Comparison of ENCODE assay signal across 13 cellular contexts in the genomic region with DNA sequence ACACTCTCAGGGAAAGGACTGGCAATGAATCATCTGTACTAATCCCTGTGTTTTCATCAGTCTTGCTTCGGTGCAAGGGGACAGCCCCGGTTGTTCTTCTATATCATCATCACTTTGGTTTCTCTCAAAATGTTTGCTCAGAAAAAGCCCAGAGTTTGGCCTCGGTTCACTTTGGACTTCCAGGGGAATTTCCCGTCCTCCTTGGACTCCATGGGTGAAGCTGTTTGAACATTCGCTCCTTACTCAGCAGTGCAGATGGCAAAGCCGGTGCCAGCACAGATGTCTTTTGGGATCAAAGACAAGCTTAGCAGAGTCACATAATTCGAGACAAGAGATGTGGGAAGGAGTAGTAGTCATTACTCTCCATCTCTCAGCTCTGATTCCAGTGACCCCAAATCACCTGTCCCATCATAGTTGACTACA.
A peak's percentile ranks its signal among the peaks of the same experiment; 100 is the strongest.
DNase-seq lines count a peak whose midpoint lies in the region; ATAC-seq and TF ChIP-seq lines count a peak whose summit lies in the region.
"Had no signal": no experiment of that assay in that cellular context is flagged by ENCODE, and none has a peak within 500 bp of the region (broad histone marks: within the 10 kb centered on the region; RNA-seq: fewer than 3 reads in every experiment).

No MANE protein-coding gene starts in this region.

- no peak for TF ChIP-seq CTCF in vagina (IDR thresholded peaks at IDR 0.05)

- no peaks in the 10 kb centered on the region for H3K36me3 ChIP-seq in vagina
- H3K36me3 ChIP-seq: BLaER1, ovary had no signal

- H3K4me1 ChIP-seq in vagina = no peaks in the 10 kb centered on the region
- H3K4me1 ChIP-seq: BLaER1 had no signal

- H3K27me3 ChIP-seq in vagina = no peaks in the 10 kb centered on the region
- H3K27me3 ChIP-seq: BLaER1, ovary had no signal

- H3K9me3 ChIP-seq in vagina = no peaks in the 10 kb centered on the region
- H3K9me3 ChIP-seq: BLaER1, ovary had no signal

- H3K4me3 Mint-ChIP-seq in activated naive CD4-positive, alpha-beta T cell treated with anti-CD3 and anti-CD28 coated beads, Interleukin-2, amount 10 ng/mL, durations not matched to agents 7 days and 5 days = no peak overlapping the region
- no peak overlapping the region for H3K4me3 Mint-ChIP-seq in stimulated activated memory B cell treated with anti-CD40 and anti-IgM and Interleukin-4, amounts not matched to agents 10 μg/mL and 1 μg/mL and 100 μg/mL, for 72 hours

- no peak overlapping the region for H3K4me3 ChIP-seq in vagina
- H3K4me3 ChIP-seq: BLaER1, lung, ovary had no signal

- peak in 1 of 2 donors; percentile 65 for DNase-seq in activated naive CD4-positive, alpha-beta T cell treated with anti-CD3 and anti-CD28 coated beads, Interleukin-2, amount 50 U/mL, for 72 hours (ENCODE audit: low spot score in 2 of 2)
- no peak for DNase-seq in activated naive CD4-positive, alpha-beta T cell treated with anti-CD3 and anti-CD28 coated beads, Interleukin-2, amount 10 ng/mL, durations not matched to agents 7 days and 5 days
- DNase-seq in LHCN-M2 (ENCODE audit: low read depth) (peak; percentile 13), amniotic epithelial cell (ENCODE audit: low read depth) (peak; percentile 43), NCI-H2029 treated with DMSO at 0.1 percent for 48 hours (lab: John Stamatoyannopoulos, UW) (no peak), vagina (ENCODE audit: extremely low spot score in 2 of 2) (no peak), germinal center (ENCODE audit: low spot score) (no peak)
- DNase-seq: NCI-H1105 treated with DMSO at 0.1 percent for 48 hours, NCI-H510A treated with DMSO at 0.1 percent for 48 hours, ovary had no signal

- peaks cover 0 to 7% of the 10 kb centered on the region in 2 donors for H3K36me3 Mint-ChIP-seq in activated naive CD4-positive, alpha-beta T cell treated with anti-CD3 and anti-CD28 coated beads, Interleukin-2, amount 50 U/mL, for 72 hours
- H3K36me3 Mint-ChIP-seq in activated naive CD4-positive, alpha-beta T cell treated with anti-CD3 and anti-CD28 coated beads, Interleukin-2, amount 10 ng/mL, durations not matched to agents 7 days and 5 days = peaks cover 3% of the 10 kb centered on the region
- H3K36me3 Mint-ChIP-seq in stimulated activated memory B cell treated with anti-CD40 and anti-IgM and Interleukin-4, amounts not matched to agents 10 μg/mL and 1 μg/mL and 100 μg/mL, for 72 hours = no peaks in the 10 kb centered on the region

- H3K27ac ChIP-seq in vagina = no peak overlapping the region
- H3K27ac ChIP-seq: BLaER1, ovary had no signal

- H3K27me3 Mint-ChIP-seq in activated naive CD4-positive, alpha-beta T cell treated with anti-CD3 and anti-CD28 coated beads, Interleukin-2, amount 10 ng/mL, durations not matched to agents 7 days and 5 days = no peaks in the 10 kb centered on the region
- H3K27me3 Mint-ChIP-seq in stimulated activated memory B cell treated with anti-CD40 and anti-IgM and Interleukin-4, amounts not matched to agents 10 μg/mL and 1 μg/mL and 100 μg/mL, for 72 hours = peaks cover 33% of the 10 kb centered on the region

- H3K9me3 Mint-ChIP-seq in activated naive CD4-positive, alpha-beta T cell treated with anti-CD3 and anti-CD28 coated beads, Interleukin-2, amount 50 U/mL, for 72 hours = no peaks in the 10 kb centered on the region
- H3K9me3 Mint-ChIP-seq in activated naive CD4-positive, alpha-beta T cell treated with anti-CD3 and anti-CD28 coated beads, Interleukin-2, amount 10 ng/mL, durations not matched to agents 7 days and 5 days = no peaks in the 10 kb centered on the region
- no peaks in the 10 kb centered on the region for H3K9me3 Mint-ChIP-seq in stimulated activated memory B cell treated with anti-CD40 and anti-IgM and Interleukin-4, amounts not matched to agents 10 μg/mL and 1 μg/mL and 100 μg/mL, for 72 hours

- CTCF ChIA-PET in activated naive CD4-positive, alpha-beta T cell treated with anti-CD3 and anti-CD28 coated beads, Interleukin-2, amount 10 ng/mL, durations not matched to agents 7 days and 5 days (lab: Charles Lee) = interaction anchor here (1.2 kb wide), 1 partner anchor 39 kb away, joined by 3 read pairs; no protein-coding TSS in a partner anchor

- no peak for TF ChIP-seq POLR2A in vagina (IDR thresholded peaks at IDR 0.05)

- peaks cover 5% of the 10 kb centered on the region for H3K4me1 Mint-ChIP-seq in activated naive CD4-positive, alpha-beta T cell treated with anti-CD3 and anti-CD28 coated beads, Interleukin-2, amount 10 ng/mL, durations not matched to agents 7 days and 5 days
- peaks cover 13% of the 10 kb centered on the region for H3K4me1 Mint-ChIP-seq in stimulated activated memory B cell treated with anti-CD40 and anti-IgM and Interleukin-4, amounts not matched to agents 10 μg/mL and 1 μg/mL and 100 μg/mL, for 72 hours

- intact Hi-C loops in vagina (cut with DNase I) = no loop called here

- peak; percentile 72 to 77 for ATAC-seq in activated naive CD4-positive, alpha-beta T cell treated with anti-CD3 and anti-CD28 coated beads, Interleukin-2, amount 50 U/mL, for 72 hours
- ATAC-seq in stimulated activated memory B cell treated with anti-CD40 and anti-IgM and Interleukin-4, amounts not matched to agents 10 μg/mL and 1 μg/mL and 100 μg/mL, for 72 hours = peak; percentile 75

- H3K27ac Mint-ChIP-seq in activated naive CD4-positive, alpha-beta T cell treated with anti-CD3 and anti-CD28 coated beads, Interleukin-2, amount 50 U/mL, for 72 hours = peak overlapping the region; percentile 29 to 64
- H3K27ac Mint-ChIP-seq in activated naive CD4-positive, alpha-beta T cell treated with anti-CD3 and anti-CD28 coated beads, Interleukin-2, amount 10 ng/mL, durations not matched to agents 7 days and 5 days = no peak overlapping the region
- H3K27ac Mint-ChIP-seq in stimulated activated memory B cell treated with anti-CD40 and anti-IgM and Interleukin-4, amounts not matched to agents 10 μg/mL and 1 μg/mL and 100 μg/mL, for 72 hours = no peak overlapping the region

Comparison
In these comparisons a context has a peak if more than half of its experiments do, and no peak if none do; other contexts are left out.
1. H3K27ac Mint-ChIP-seq: peak in activated naive CD4-positive, alpha-beta T cell treated with anti-CD3 and anti-CD28 coated beads, Interleukin-2, amount 50 U/mL, for 72 hours (2 of 2); none in activated naive CD4-positive, alpha-beta T cell treated with anti-CD3 and anti-CD28 coated beads, Interleukin-2, amount 10 ng/mL, durations not matched to agents 7 days and 5 days (single experiment) and stimulated activated memory B cell treated with anti-CD40 and anti-IgM and Interleukin-4, amounts not matched to agents 10 μg/mL and 1 μg/mL and 100 μg/mL, for 72 hours (single experiment).
2. DNase-seq: peak in LHCN-M2 (single experiment) and amniotic epithelial cell (single experiment); none in activated naive CD4-positive, alpha-beta T cell treated with anti-CD3 and anti-CD28 coated beads, Interleukin-2, amount 10 ng/mL, durations not matched to agents 7 days and 5 days (single experiment), NCI-H2029 treated with DMSO at 0.1 percent for 48 hours (single experiment), vagina (0 of 2) and germinal center (single experiment).